In genomic region chr2:443754-444153, GRCh38 we compare ENCODE assay signal across 14 cellular contexts.
"Had no signal": no experiment of that assay in that cellular context is flagged by ENCODE, and none has a peak within 500 bp of the region (broad histone marks: within the 10 kb centered on the region; RNA-seq: fewer than 3 reads in every experiment).

No MANE protein-coding gene starts in this region.

- H3K27ac ChIP-seq: adrenal gland, gastroesophageal sphincter, tibial artery, WERI-Rb-1 had no signal

- DNase-seq: activated CD4-positive, alpha-beta T cell treated with anti-CD3 and anti-CD28 coated beads, Interleukin-2, amount 50 U/mL, for 4 hours; activated gamma-delta T cell treated with Interleukin-2 at 50 U/mL for 16 hours; activated T-cell treated with anti-CD3 and anti-CD28 coated beads, Interleukin-2, amount 50 U/mL, for 72 hours; adrenal gland; effector CD8-positive, alpha-beta T cell; occipital lobe; posterior cingulate gyrus; stimulated activated naive CD4-positive, alpha-beta T cell; tibial artery; WERI-Rb-1 had no signal

- H3K36me3 Mint-ChIP-seq: activated naive CD4-positive, alpha-beta T cell treated with anti-CD3 and anti-CD28 coated beads, Interleukin-2, amount 50 U/mL, for 72 hours had no signal

- H3K27me3 ChIP-seq: adrenal gland had no signal

- H3K9me3 ChIP-seq: adrenal gland, gastroesophageal sphincter, tibial artery had no signal

- H3K4me3 ChIP-seq: adrenal gland, gastroesophageal sphincter, tibial artery had no signal

- H3K27ac Mint-ChIP-seq: activated naive CD4-positive, alpha-beta T cell treated with anti-CD3 and anti-CD28 coated beads, Interleukin-2, amount 50 U/mL, for 72 hours; activated T-cell treated with anti-CD3 and anti-CD28 coated beads, Interleukin-2, amount 50 U/mL, for 72 hours had no signal

- H3K4me1 ChIP-seq: adrenal gland, gastroesophageal sphincter, tibial artery had no signal

- H3K9me3 Mint-ChIP-seq: activated naive CD4-positive, alpha-beta T cell treated with anti-CD3 and anti-CD28 coated beads, Interleukin-2, amount 50 U/mL, for 72 hours; activated T-cell treated with anti-CD3 and anti-CD28 coated beads, Interleukin-2, amount 50 U/mL, for 72 hours; nephron had no signal

- H3K36me3 ChIP-seq: adrenal gland, gastroesophageal sphincter, tibial artery, WERI-Rb-1 had no signal

- ATAC-seq: activated naive CD4-positive, alpha-beta T cell treated with anti-CD3 and anti-CD28 coated beads, Interleukin-2, amount 50 U/mL, for 72 hours; activated T-cell treated with anti-CD3 and anti-CD28 coated beads, Interleukin-2, amount 50 U/mL, for 72 hours; esophagus mucosa; gastroesophageal sphincter had no signal

- H3K4me3 Mint-ChIP-seq: activated T-cell treated with anti-CD3 and anti-CD28 coated beads, Interleukin-2, amount 50 U/mL, for 72 hours; nephron had no signal
